In the genomic region with DNA sequence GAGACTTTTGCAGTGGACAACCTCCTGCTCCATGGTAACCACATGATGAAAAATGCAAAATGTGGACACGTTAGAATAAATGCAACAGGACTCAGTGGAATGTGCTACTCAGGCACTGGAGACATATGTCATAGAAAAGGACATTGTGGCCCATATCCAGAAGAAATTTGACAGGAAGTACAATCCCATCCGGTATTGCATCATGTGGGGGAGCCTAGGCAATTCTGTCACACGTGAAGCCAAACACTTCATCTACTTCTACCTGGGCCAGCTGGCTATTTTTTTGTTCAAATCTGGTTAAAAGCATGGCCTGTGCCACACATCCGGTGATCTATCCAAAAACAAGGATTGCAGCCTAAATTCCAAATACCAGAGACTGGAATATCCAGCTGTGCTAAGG, we compare ENCODE assay signal across 29 cellular contexts.
"Had no signal": no experiment of that assay in that cellular context is flagged by ENCODE, and none has a peak within 500 bp of the region (broad histone marks: within the 10 kb centered on the region; RNA-seq: fewer than 3 reads in every experiment).

No MANE protein-coding gene starts in this region.

- H3K4me1 ChIP-seq: SJCRH30 had no signal

- H3K9me3 Mint-ChIP-seq: activated CD4-positive, alpha-beta memory T cell treated with anti-CD3 and anti-CD28 coated beads, Interleukin-2, amount 10 ng/mL, durations not matched to agents 7 days and 5 days; activated naive CD8-positive, alpha-beta T cell treated with anti-CD3 and anti-CD28 coated beads for 36 hours had no signal

- H3K4me3 ChIP-seq: cardiac muscle cell, SJCRH30, SK-N-MC had no signal

- H3K27me3 Mint-ChIP-seq: activated CD4-positive, alpha-beta memory T cell treated with anti-CD3 and anti-CD28 coated beads, Interleukin-2, amount 10 ng/mL, durations not matched to agents 7 days and 5 days; activated CD8-positive, alpha-beta memory T cell treated with anti-CD3 and anti-CD28 coated beads, Interleukin-2, amount 10 ng/mL, durations not matched to agents 7 days and 5 days; activated naive CD8-positive, alpha-beta T cell treated with anti-CD3 and anti-CD28 coated beads for 36 hours; central memory CD8-positive, alpha-beta T cell had no signal

- H3K27ac ChIP-seq: cardiac muscle cell, KMS-11, SJCRH30, SK-N-MC, WERI-Rb-1 had no signal

- H3K9me3 ChIP-seq: SJCRH30 had no signal

- H3K27ac Mint-ChIP-seq: activated CD4-positive, alpha-beta memory T cell treated with anti-CD3 and anti-CD28 coated beads, Interleukin-2, amount 10 ng/mL, durations not matched to agents 7 days and 5 days; activated CD8-positive, alpha-beta memory T cell treated with anti-CD3 and anti-CD28 coated beads, Interleukin-2, amount 10 ng/mL, durations not matched to agents 7 days and 5 days; activated naive CD8-positive, alpha-beta T cell treated with anti-CD3 and anti-CD28 coated beads for 36 hours had no signal

- DNase-seq: activated CD4-positive, alpha-beta memory T cell treated with anti-CD3 and anti-CD28 coated beads, Interleukin-2, amount 10 ng/mL, durations not matched to agents 7 days and 5 days; activated CD4-positive, alpha-beta T cell treated with anti-CD3 and anti-CD28 coated beads for 1 hour; activated CD4-positive, alpha-beta T cell treated with anti-CD3 and anti-CD28 coated beads for 48 hours; activated CD4-positive, CD25-positive, alpha-beta regulatory T cell; activated CD8-positive, alpha-beta memory T cell treated with anti-CD3 and anti-CD28 coated beads for 24 hours; activated CD8-positive, alpha-beta memory T cell treated with anti-CD3 and anti-CD28 coated beads, Interleukin-2, amount 10 ng/mL, durations not matched to agents 7 days and 5 days; activated CD8-positive, alpha-beta memory T cell treated with anti-CD3 and anti-CD28 coated beads, Interleukin-2, amount 50 U/mL, for 48 hours; activated effector memory CD4-positive, alpha-beta T cell treated with anti-CD3 and anti-CD28 coated beads, Interleukin-2, amount 50 U/mL, for 16 hours; activated naive CD4-positive, alpha-beta T cell; activated naive CD4-positive, alpha-beta T cell treated with anti-CD3 and anti-CD28 coated beads, Interleukin-2, amount 50 U/mL, for 16 hours; activated naive CD8-positive, alpha-beta T cell treated with anti-CD3 and anti-CD28 coated beads for 36 hours; activated T-cell treated with anti-CD3 and anti-CD28 coated beads, Interleukin-2, amount 50 U/mL, for 48 hours; amniotic stem cell; aorta; NCI-H1092 treated with DMSO at 0.1 percent for 48 hours; NCI-H146; NCI-H187; NCI-H2029 treated with DMSO at 0.1 percent for 48 hours; NCI-H345; NCI-H524 treated with DMSO at 0.1 percent for 48 hours; SHP77; SJCRH30; T1000; WERI-Rb-1 had no signal

- H3K4me2 ChIP-seq: KMS-11 had no signal

- H3K4me3 Mint-ChIP-seq: activated CD4-positive, alpha-beta memory T cell treated with anti-CD3 and anti-CD28 coated beads, Interleukin-2, amount 10 ng/mL, durations not matched to agents 7 days and 5 days; activated CD8-positive, alpha-beta memory T cell treated with anti-CD3 and anti-CD28 coated beads, Interleukin-2, amount 10 ng/mL, durations not matched to agents 7 days and 5 days; activated naive CD8-positive, alpha-beta T cell treated with anti-CD3 and anti-CD28 coated beads for 36 hours; central memory CD8-positive, alpha-beta T cell had no signal

- H3K9ac ChIP-seq: KMS-11 had no signal

- H3K27me3 ChIP-seq: cardiac muscle cell, SJCRH30 had no signal

- H3K4me1 Mint-ChIP-seq: activated CD4-positive, alpha-beta memory T cell treated with anti-CD3 and anti-CD28 coated beads, Interleukin-2, amount 10 ng/mL, durations not matched to agents 7 days and 5 days; activated CD8-positive, alpha-beta memory T cell treated with anti-CD3 and anti-CD28 coated beads, Interleukin-2, amount 10 ng/mL, durations not matched to agents 7 days and 5 days; activated naive CD8-positive, alpha-beta T cell treated with anti-CD3 and anti-CD28 coated beads for 36 hours; central memory CD8-positive, alpha-beta T cell had no signal

- H3K36me3 ChIP-seq: cardiac muscle cell, SJCRH30, WERI-Rb-1 had no signal

- ATAC-seq: activated CD8-positive, alpha-beta memory T cell treated with anti-CD3 and anti-CD28 coated beads, Interleukin-2, amount 10 ng/mL, durations not matched to agents 7 days and 5 days; Panc1 had no signal

- H3K36me3 Mint-ChIP-seq: activated CD8-positive, alpha-beta memory T cell treated with anti-CD3 and anti-CD28 coated beads, Interleukin-2, amount 10 ng/mL, durations not matched to agents 7 days and 5 days; activated naive CD8-positive, alpha-beta T cell treated with anti-CD3 and anti-CD28 coated beads for 36 hours had no signal
